ENCODE assay signal across 29 cellular contexts in the genomic region with DNA sequence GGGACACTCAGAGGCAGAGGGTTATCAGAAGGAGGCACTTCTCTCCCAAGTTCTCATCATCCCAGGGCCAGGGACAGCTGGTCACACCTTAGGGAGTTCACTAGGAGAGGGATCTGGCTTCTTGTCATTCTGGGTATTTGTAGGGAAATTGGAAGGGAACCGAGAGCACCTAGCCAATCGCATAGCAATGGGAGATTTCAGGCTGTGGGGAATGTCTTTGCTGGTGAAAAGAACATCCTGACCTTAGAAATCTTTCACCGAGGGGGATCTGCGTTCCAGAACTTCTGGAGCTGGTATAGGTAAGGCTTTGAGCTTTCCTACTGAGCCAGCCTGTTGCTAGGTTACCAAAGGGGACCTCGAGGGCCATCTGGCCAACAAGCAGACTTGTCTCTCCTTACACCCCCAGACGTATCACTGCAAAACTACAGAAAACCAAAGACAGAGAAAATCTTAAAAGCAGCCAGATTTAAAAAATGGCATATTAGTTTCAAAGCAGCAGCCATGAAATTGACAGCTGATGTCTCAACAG. TPM values are rescaled to one million over a fixed set of nuclear protein-coding genes. Genes with fewer than 3 reads are reported as not detected.
"Had no signal": no experiment of that assay in that cellular context is flagged by ENCODE, and none has a peak within 500 bp of the region (broad histone marks: within the 10 kb centered on the region; RNA-seq: fewer than 3 reads in every experiment).

No MANE protein-coding gene starts in this region.

- DNase-seq: effector memory CD4-positive, alpha-beta T cell; foreskin keratinocyte; heart left ventricle; kidney; sigmoid colon; stimulated activated CD4-positive, alpha-beta T cell treated with anti-CD3 and anti-CD28 coated beads, Interleukin-2, amount 100 ng/mL, for 24 hours; stimulated activated CD4-positive, alpha-beta T cell treated with anti-CD3 and anti-CD28 coated beads, Interleukin-4, amount 100 ng/mL, for 24 hours; stimulated activated naive CD4-positive, alpha-beta T cell treated with Interleukin-2 at 50 U/mL for 16 hours; substantia nigra; testis; upper lobe of right lung; uterus had no signal

- H3K27ac ChIP-seq: esophagus muscularis mucosa, foreskin keratinocyte, gastroesophageal sphincter, heart left ventricle, hepatocyte, neural progenitor cell, prostate gland, right atrium auricular region, sigmoid colon, testis, tibial nerve, upper lobe of right lung, uterus had no signal

- ATAC-seq: foreskin keratinocyte; gastroesophageal sphincter; heart left ventricle; left lobe of liver; stimulated activated effector memory CD8-positive, alpha-beta T cell treated with anti-CD3 and anti-CD28 coated beads, Interleukin-12 subunit alpha, Interleukin-12 subunit beta, amount 100 ng/mL, for 72 hours; upper lobe of right lung had no signal

RNA-seq across cellular contexts. Expression of a gene that starts 6.8 kb away (rescaled TPM):
- total RNA-seq: endothelial cell of umbilical vein, epithelial cell of proximal tubule, esophagus muscularis mucosa, fibroblast of lung, foreskin keratinocyte, gastroesophageal sphincter, heart left ventricle, hepatocyte, kidney, left lobe of liver, liver, lung, mononuclear cell, osteoblast, prostate gland, right atrium auricular region, sigmoid colon, skeletal muscle tissue, testis, tibial nerve, upper lobe of right lung, uterus had no signal
- polyA plus RNA-seq: endothelial cell of umbilical vein, fibroblast of lung, foreskin keratinocyte, heart left ventricle, hepatocyte, liver, lung, sigmoid colon had no signal
